Comparison of ENCODE assay signal across 23 cellular contexts in the genomic region with DNA sequence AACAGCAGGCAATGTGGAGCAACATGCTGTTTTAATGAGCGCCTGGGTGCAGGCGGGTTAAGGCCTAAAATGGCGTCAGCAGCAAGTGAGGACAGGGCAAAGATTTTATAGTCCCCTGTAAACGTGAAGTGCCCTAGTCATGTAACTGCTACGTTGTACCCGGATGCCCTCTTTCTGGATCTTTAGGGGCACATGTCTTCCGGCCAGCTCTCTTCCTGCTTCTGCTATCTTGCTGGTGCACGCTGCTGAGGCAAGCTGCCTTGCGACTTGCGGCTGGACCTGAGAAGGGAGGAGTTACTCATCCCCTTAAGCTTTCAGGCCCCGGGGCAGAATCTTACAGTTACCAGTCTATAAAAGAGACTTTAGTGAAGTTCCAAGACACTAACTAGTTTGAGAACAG.
"Had no signal": no experiment of that assay in that cellular context is flagged by ENCODE, and none has a peak within 500 bp of the region (broad histone marks: within the 10 kb centered on the region; RNA-seq: fewer than 3 reads in every experiment).

No MANE protein-coding gene starts in this region.

- H3K36me3 ChIP-seq: SJSA1 had no signal

- H3K4me3 ChIP-seq: SJSA1, SK-N-MC had no signal

- H3K9me3 ChIP-seq: SJSA1 had no signal

- ATAC-seq: Panc1, PC-3 had no signal

- H3K4me1 ChIP-seq: SJSA1 had no signal

- H3K27ac ChIP-seq: SJSA1, SK-N-MC had no signal

- H3K27me3 ChIP-seq: SJSA1 had no signal

- DNase-seq: KBM-7; NCI-H1092; NCI-H1105 treated with DMSO at 0.1 percent for 48 hours; NCI-H1417 treated with DMSO at 0.1 percent for 48 hours; NCI-H146; NCI-H1694 treated with DMSO at 0.1 percent for 48 hours; NCI-H1930; NCI-H2081; NCI-H2107; NCI-H2227 treated with DMSO at 0.1 percent for 48 hours; NCI-H510A; NCI-H524 treated with DMSO at 0.1 percent for 48 hours; NCI-H69; NCI-H774; NK-92 treated with Interleukin-12 subunit alpha and Interleukin-12 subunit beta, amount 100 ng/mL, for 24 hours; PC-3; Right ventricle myocardium superior; RPMI8226; SIG-M5; SW 1271 had no signal
